ENCODE assay signal across 8 cellular contexts in the genomic region with DNA sequence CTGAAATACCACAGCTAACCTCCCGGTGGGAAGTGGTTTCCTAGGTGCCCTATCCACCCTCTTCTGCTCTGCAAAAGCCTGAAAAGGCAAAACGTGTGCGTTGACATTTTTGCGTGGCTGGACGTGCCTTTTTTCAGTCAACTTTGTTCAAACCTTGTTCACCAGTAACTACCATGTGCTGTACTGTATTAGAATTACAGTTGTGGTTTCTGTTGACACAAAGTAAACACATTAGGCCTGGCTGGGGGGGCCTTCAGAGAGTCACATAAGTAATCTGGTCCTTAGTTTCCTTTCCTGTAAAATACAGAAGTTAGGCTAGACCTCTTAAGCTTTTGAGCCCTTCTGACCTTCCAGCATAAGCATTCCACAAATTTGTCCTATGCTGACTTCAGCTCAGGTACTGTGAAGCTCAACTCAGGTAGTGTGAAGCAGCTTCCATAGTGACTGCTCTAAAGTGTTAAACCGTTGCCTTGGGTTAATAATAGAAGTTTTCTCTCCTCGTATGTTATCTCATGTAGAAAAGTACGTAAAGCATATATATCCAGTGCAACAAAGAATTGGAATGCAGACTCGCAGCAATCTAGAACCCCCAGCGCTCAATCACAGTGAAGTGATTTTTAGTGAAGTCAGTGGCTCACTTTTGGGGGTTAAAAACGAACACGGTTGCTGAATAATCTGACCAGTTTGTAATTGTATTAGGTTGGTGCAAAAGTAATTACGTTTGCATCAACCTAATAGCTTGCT. TPM values are rescaled to one million over a fixed set of nuclear protein-coding genes. Genes with fewer than 3 reads are reported as not detected.
DNase-seq lines count a peak whose midpoint lies in the region; ATAC-seq and TF ChIP-seq lines count a peak whose summit lies in the region.

No MANE protein-coding gene starts in this region.

- ATAC-seq in GM18867 (IDR thresholded peaks at IDR 0.05; ENCODE audit: unreplicated experiment) (no peak), HG03469 (IDR thresholded peaks at IDR 0.05; ENCODE audit: unreplicated experiment) (no peak)

- H3K4me3 ChIP-seq in LNCaP clone FGC (ENCODE audit: low read depth, low read length) = peak overlapping the region; percentile 68

- intact Hi-C loops in CD14-positive monocyte (cut with micrococcal nuclease) (loop anchor here (5.0 to 10.0 kb wide), 3 partner anchors 32 to 115 kb away; partner anchors contain the start of genes AP1B1 (in 1 of the 2) and GAS2L1 (in 1 of the 2)), MCF 10A (cut with micrococcal nuclease) (no loop called here)

- H3K27ac Mint-ChIP-seq in CD14-positive monocyte (peak overlapping the region; percentile 88 to 100 (median 100)), MCF 10A (ENCODE audit: low read depth, unreplicated experiment) (peak overlapping the region; percentile 99)

- TF ChIP-seq CTCF in CD14-positive monocyte (IDR thresholded peaks at IDR 0.05) = no peak
- no peak for TF ChIP-seq CTCF in LNCaP clone FGC (IDR thresholded peaks at IDR 0.05; ENCODE audit: control insufficient read depth, extremely low read depth, insufficient read depth)
- TF ChIP-seq CTCF in MCF 10A (IDR thresholded peaks at IDR 0.05; ENCODE audit: unreplicated experiment) = no peak

- DNase-seq in CD14-positive monocyte (ENCODE audit: low spot score) (no peak), LNCaP clone FGC (ENCODE audit: low read depth) (no peak), MCF 10A (ENCODE audit: unreplicated experiment) (peak; percentile 18), mesenteric fat pad (ENCODE audit: low spot score) (peak; percentile 51), HCEC 1CT (no peak), COLO829 (ENCODE audit: low spot score) (no peak)

- H3K4me1 Mint-ChIP-seq in CD14-positive monocyte = peaks cover 46% of the 10 kb centered on the region
- peaks cover 39% of the 10 kb centered on the region for H3K4me1 Mint-ChIP-seq in MCF 10A (ENCODE audit: insufficient read depth, unreplicated experiment)

- H3K27me3 Mint-ChIP-seq in CD14-positive monocyte (ENCODE audit: low read depth in 3 of 3) = peaks cover 0 to 2% (median 0%) of the 10 kb centered on the region in 3 donors
- no peaks in the 10 kb centered on the region for H3K27me3 Mint-ChIP-seq in MCF 10A (ENCODE audit: insufficient read depth, unreplicated experiment)

- BruUV-seq in MCF 10A (replicated peaks; lab: Mats Ljungman, UMichigan) = no TSS peak

- H3K36me3 Mint-ChIP-seq in CD14-positive monocyte (peaks cover 37 to 40% of the 10 kb centered on the region in 2 donors), MCF 10A (ENCODE audit: insufficient read depth, unreplicated experiment) (peaks cover 66% of the 10 kb centered on the region)

- CTCF ChIA-PET in MCF 10A (lab: Yijun Ruan, JAX) = no interaction called here

- peak overlapping the region; percentile 93 to 98 for H3K4me3 Mint-ChIP-seq in CD14-positive monocyte
- H3K4me3 Mint-ChIP-seq in MCF 10A (ENCODE audit: unreplicated experiment) = peak overlapping the region; percentile 88

- no peaks in the 10 kb centered on the region for H3K9me3 Mint-ChIP-seq in CD14-positive monocyte
- H3K9me3 Mint-ChIP-seq in MCF 10A (ENCODE audit: unreplicated experiment) = no peaks in the 10 kb centered on the region

- POLR2A ChIA-PET in MCF 10A (lab: Yijun Ruan, JAX) = interaction anchor here (0.5 to 1.3 kb wide), 10 partner anchors 10 to 641 kb away, joined by 3 to 5 read pairs (median 4); partner anchors contain the start of gene GAS2L1

RNA-seq across cellular contexts. Expression of gene EWSR1, which starts 1.8 kb away (rescaled TPM):
- 100 to 1,000 TPM in 1 of 2 donors, 10 to 100 TPM in 1; 81.2 to 136 TPM for polyA plus RNA-seq in CD14-positive monocyte
- total RNA-seq in MCF 10A (2022) (403 and 486 TPM in 2 replicates), mesenteric fat pad (191 TPM)

RNA-seq across cellular contexts. Expression of gene RHBDD3, which starts 2.1 kb away (rescaled TPM):
- polyA plus RNA-seq in CD14-positive monocyte = 1 to 10 TPM; 4.0 to 4.8 TPM
- total RNA-seq in MCF 10A (2022) (32.5 and 48.0 TPM in 2 replicates), mesenteric fat pad (19.2 TPM)

RNA-seq across cellular contexts. Expression of gene GAS2L1, which starts 36.5 kb away (rescaled TPM):
- polyA plus RNA-seq in CD14-positive monocyte = 10 to 100 TPM; 14.9 to 15.7 TPM
- total RNA-seq in MCF 10A (2022) (15.3 and 17.2 TPM in 2 replicates), mesenteric fat pad (36.2 TPM)

RNA-seq across cellular contexts. Expression of gene RASL10A, which starts 45.6 kb away (rescaled TPM):
- under 1 TPM; 0.35 to 0.50 TPM for polyA plus RNA-seq in CD14-positive monocyte
- total RNA-seq in MCF 10A (2022) (0.52 and 0.82 TPM in 2 replicates), mesenteric fat pad (1.9 TPM)

Comparison
In these comparisons a context has a peak if more than half of its experiments do, and no peak if none do; other contexts are left out.
1. DNase-seq: peak in MCF 10A (single experiment) and mesenteric fat pad (single experiment); none in CD14-positive monocyte (single experiment), LNCaP clone FGC (single experiment), HCEC 1CT (single experiment) and COLO829 (single experiment).